ENCODE assay signal across 1 cellular context in genomic region chr12:89279499-89279898, GRCh38.
TF ChIP-seq lines count a peak whose summit lies in the region.

No MANE protein-coding gene starts in this region.

TF ChIP-seq in HEK293, 187 proteins besides CTCF, POLR2A, EP300 and RAD21 (continued from another document):
- TF ChIP-seq ZNF518A (tag by site-specific recombination; conservative IDR thresholded peaks at IDR 0.05; ENCODE audit: low read depth) = no peak
- TF ChIP-seq ZNF654 (tag by site-specific recombination; IDR thresholded peaks at IDR 0.05; ENCODE audit: low read depth) = no peak
